ENCODE assay signal across 22 cellular contexts in genomic region chr1:213035573-213035972, GRCh38.
"Had no signal": no experiment of that assay in that cellular context is flagged by ENCODE, and none has a peak within 500 bp of the region (broad histone marks: within the 10 kb centered on the region; RNA-seq: fewer than 3 reads in every experiment).

No MANE protein-coding gene starts in this region.

- ATAC-seq: Panc1, PC-3 had no signal

- H3K4me2 ChIP-seq: KMS-11, SK-N-SH had no signal

- DNase-seq: IMR-90, Kasumi-1, MM.1S, NCI-H1092 treated with DMSO at 0.1 percent for 48 hours, NCI-H1436, NCI-H187, NCI-H2029, NCI-H2081 treated with DMSO at 0.1 percent for 48 hours, NCI-H2171, NCI-H226, NCI-H446, NCI-H510A, NCI-H524 treated with DMSO at 0.1 percent for 48 hours, NCI-H69, NCI-H774, PC-3, SHP77, SK-N-SH, SW 1271 had no signal

- H3K9ac ChIP-seq: KMS-11, SK-N-SH had no signal

- H3K9me3 ChIP-seq: SK-N-SH had no signal

- H3K27ac ChIP-seq: KMS-11, RWPE1 had no signal
